In genomic region chr12:132109741-132110140, GRCh38 we compare ENCODE assay signal across 19 cellular contexts. TPM values are rescaled to one million over a fixed set of nuclear protein-coding genes. Genes with fewer than 3 reads are reported as not detected.
A peak's percentile ranks its signal among the peaks of the same experiment; 100 is the strongest.
DNase-seq lines count a peak whose midpoint lies in the region; ATAC-seq lines count a peak whose summit lies in the region.
"Had no signal": no experiment of that assay in that cellular context is flagged by ENCODE, and none has a peak within 500 bp of the region (broad histone marks: within the 10 kb centered on the region; RNA-seq: fewer than 3 reads in every experiment).

No MANE protein-coding gene starts in this region.

- ATAC-seq in GM18511 (IDR thresholded peaks at IDR 0.05; ENCODE audit: unreplicated experiment), result no peak
- ATAC-seq: CD8-positive, alpha-beta T cell; GM23338 had no signal

- DNase-seq in activated CD8-positive, alpha-beta memory T cell treated with anti-CD3 and anti-CD28 coated beads, Interleukin-2, amount 50 U/mL, for 48 hours, result peak; percentile 13
- DNase-seq in activated CD8-positive, alpha-beta memory T cell treated with anti-CD3 and anti-CD28 coated beads for 24 hours, result no peak
- DNase-seq in dermis blood vessel endothelial cell (peak; percentile 73), iris pigment epithelial cell (ENCODE audit: low read depth) (peak; percentile 42), amygdala (lab: John Stamatoyannopoulos, UW) (no peak), NCI-H2029 (lab: John Stamatoyannopoulos, UW) (no peak)
- DNase-seq: 8988T; CD8-positive, alpha-beta T cell; DND-41; NCI-H1105 treated with DMSO at 0.1 percent for 48 hours; NCI-H2081; NCI-H2171; NCI-H345; NCI-H524; NCI-H774; NK-92 treated with Interleukin-12 subunit alpha and Interleukin-12 subunit beta, amount 100 ng/mL, for 24 hours; SIG-M5 had no signal

RNA-seq across cellular contexts. Expression of gene DDX51, which starts 34.4 kb away (rescaled TPM):
- 6.8 and 7.5 TPM in 2 replicates for total RNA-seq in dermis blood vessel endothelial cell

RNA-seq across cellular contexts. Expression of gene NOC4L, which starts 34.5 kb away (rescaled TPM):
- total RNA-seq in dermis blood vessel endothelial cell, result 12.1 and 18.3 TPM in 2 replicates

Comparison
In these comparisons a context has a peak if more than half of its experiments do, and no peak if none do; other contexts are left out.
1. DNase-seq: peak in activated CD8-positive, alpha-beta memory T cell treated with anti-CD3 and anti-CD28 coated beads, Interleukin-2, amount 50 U/mL, for 48 hours (single experiment), dermis blood vessel endothelial cell (single experiment) and iris pigment epithelial cell (single experiment); none in activated CD8-positive, alpha-beta memory T cell treated with anti-CD3 and anti-CD28 coated beads for 24 hours (single experiment), amygdala (0 of 56) and NCI-H2029 (single experiment).